In the genomic region with DNA sequence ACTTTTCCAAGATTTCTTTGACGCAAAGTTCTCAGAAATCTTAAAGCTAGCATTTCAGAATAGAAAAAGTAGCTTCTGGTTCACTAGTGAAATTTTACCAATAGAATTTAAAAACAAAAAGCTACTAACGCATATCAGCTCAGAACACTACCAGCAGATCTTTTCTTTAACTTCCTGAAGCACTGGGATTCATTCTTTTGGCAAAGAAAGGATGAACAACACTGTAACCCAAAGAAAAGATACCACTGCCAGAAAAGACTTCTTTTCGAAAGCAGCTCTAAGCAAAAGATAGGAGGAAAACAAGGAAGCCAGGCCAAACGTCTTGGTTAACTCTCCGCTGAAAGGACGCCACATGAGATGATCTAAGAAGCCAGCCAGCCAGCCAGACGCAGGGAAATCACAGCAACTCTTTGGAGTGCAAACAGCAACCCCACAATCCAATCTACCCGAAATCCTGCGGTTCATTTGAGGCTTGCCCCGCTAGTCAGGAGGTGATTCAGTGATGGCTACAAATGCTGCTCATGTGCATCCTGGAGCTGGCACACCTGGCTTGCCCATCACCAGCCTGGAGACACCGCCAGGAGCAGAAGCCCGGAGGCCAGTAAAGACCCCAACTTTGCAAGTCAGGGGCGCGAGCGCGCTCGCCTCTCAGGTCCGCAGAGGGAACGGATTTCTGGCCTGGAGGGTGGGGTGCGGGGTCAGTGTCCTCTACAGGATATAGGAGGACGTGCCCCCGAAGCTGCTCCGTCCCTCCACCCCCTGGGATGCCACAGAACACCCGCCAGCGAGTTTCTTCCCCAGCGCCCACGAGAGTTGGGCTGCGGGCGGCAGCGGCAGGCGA, we compare ENCODE assay signal across 8 cellular contexts. TPM values are rescaled to one million over a fixed set of nuclear protein-coding genes. Genes with fewer than 3 reads are reported as not detected.
DNase-seq lines count a peak whose midpoint lies in the region; ATAC-seq and TF ChIP-seq lines count a peak whose summit lies in the region.

No MANE protein-coding gene starts in this region.

- H3K4me1 Mint-ChIP-seq in natural killer cell treated with Interleukin-12 subunit alpha and Interleukin-12 subunit beta and Interleukin-15 and Interleukin-18, amount 100 ng/mL, for 72 hours (ENCODE audit: low read depth in 2 of 2) = no peaks in the 10 kb centered on the region
- no peaks in the 10 kb centered on the region for H3K4me1 Mint-ChIP-seq in natural killer cell
- no peaks in the 10 kb centered on the region for H3K4me1 Mint-ChIP-seq in activated CD4-positive, alpha-beta T cell treated with anti-CD3 and anti-CD28 coated beads, Interleukin-2, amount 10 ng/mL, durations not matched to agents 24 days and 14 days

- ATAC-seq in natural killer cell treated with Interleukin-12 subunit alpha and Interleukin-12 subunit beta and Interleukin-15 and Interleukin-18, amount 100 ng/mL, for 72 hours = peak; percentile 1 to 11
- ATAC-seq in natural killer cell (no peak), GM18519 (IDR thresholded peaks at IDR 0.05; ENCODE audit: low FRiP score, unreplicated experiment) (no peak)

- TF ChIP-seq CTCF in natural killer cell (IDR thresholded peaks at IDR 0.05) (no peak), NB4 (IDR thresholded peaks at IDR 0.05; ENCODE audit: low read depth, low read length) (no peak), tibial nerve (IDR thresholded peaks at IDR 0.05) (no peak)

- H3K36me3 ChIP-seq in esophagus (ENCODE audit: control insufficient read depth in 2 of 2, insufficient read depth in 2 of 2, low read length in 1 of 2) = peaks cover 0 to 9% of the 10 kb centered on the region in 2 donors
- H3K36me3 ChIP-seq in mesodermal cell (ENCODE audit: control insufficient read depth, insufficient read depth, low read length) = peaks cover 11% of the 10 kb centered on the region
- peaks cover 0 to 14% (median 2%) of the 10 kb centered on the region in 3 donors for H3K36me3 ChIP-seq in tibial nerve

- peak; percentile 61 for DNase-seq in natural killer cell treated with Interleukin-12 subunit alpha and Interleukin-12 subunit beta and Interleukin-15 and Interleukin-18, amount 100 ng/mL, for 72 hours (ENCODE audit: low spot score)
- no peak for DNase-seq in natural killer cell
- peak; percentile 60 for DNase-seq in NB4 (ENCODE audit: low read depth)
- DNase-seq in activated CD4-positive, alpha-beta T cell treated with anti-CD3 and anti-CD28 coated beads, Interleukin-2, amount 10 ng/mL, durations not matched to agents 24 days and 14 days = peak; percentile 79
- DNase-seq in tibial nerve (ENCODE audit: low spot score in 2 of 2) = peak; percentile 51 to 88

- H3K4me1 ChIP-seq in esophagus (ENCODE audit: control insufficient read depth in 2 of 2, insufficient read depth in 2 of 2, low read length in 1 of 2) (peaks cover 4 to 6% of the 10 kb centered on the region in 2 donors), mesodermal cell (ENCODE audit: control insufficient read depth, insufficient read depth, low read length, poor library complexity, severe bottlenecking) (peaks cover 4% of the 10 kb centered on the region), tibial nerve (peaks cover 0 to 26% (median 16%) of the 10 kb centered on the region in 4 donors)

- H3K27me3 ChIP-seq in esophagus (ENCODE audit: control insufficient read depth in 1 of 2, insufficient read depth in 2 of 2, low read length in 2 of 2) (no peaks in the 10 kb centered on the region), tibial nerve (no peaks in the 10 kb centered on the region)

- no peaks in the 10 kb centered on the region for H3K36me3 Mint-ChIP-seq in natural killer cell treated with Interleukin-12 subunit alpha and Interleukin-12 subunit beta and Interleukin-15 and Interleukin-18, amount 100 ng/mL, for 72 hours
- no peaks in the 10 kb centered on the region for H3K36me3 Mint-ChIP-seq in natural killer cell
- no peaks in the 10 kb centered on the region for H3K36me3 Mint-ChIP-seq in activated CD4-positive, alpha-beta T cell treated with anti-CD3 and anti-CD28 coated beads, Interleukin-2, amount 10 ng/mL, durations not matched to agents 24 days and 14 days (ENCODE audit: low read depth)

- H3K27ac ChIP-seq in esophagus (ENCODE audit: low read depth in 2 of 2, low read length in 1 of 2) (peak overlapping the region; percentile 16 to 73), mesodermal cell (ENCODE audit: low read depth, low read length, severe bottlenecking) (no peak overlapping the region), tibial nerve (peak overlapping the region; percentile 59 to 84 (median 67))

- H3K27ac Mint-ChIP-seq in natural killer cell treated with Interleukin-12 subunit alpha and Interleukin-12 subunit beta and Interleukin-15 and Interleukin-18, amount 100 ng/mL, for 72 hours = no peak overlapping the region
- no peak overlapping the region for H3K27ac Mint-ChIP-seq in natural killer cell
- H3K27ac Mint-ChIP-seq in activated CD4-positive, alpha-beta T cell treated with anti-CD3 and anti-CD28 coated beads, Interleukin-2, amount 10 ng/mL, durations not matched to agents 24 days and 14 days = no peak overlapping the region

- H3K9me3 Mint-ChIP-seq in natural killer cell treated with Interleukin-12 subunit alpha and Interleukin-12 subunit beta and Interleukin-15 and Interleukin-18, amount 100 ng/mL, for 72 hours = no peaks in the 10 kb centered on the region
- H3K9me3 Mint-ChIP-seq in natural killer cell = no peaks in the 10 kb centered on the region
- no peaks in the 10 kb centered on the region for H3K9me3 Mint-ChIP-seq in activated CD4-positive, alpha-beta T cell treated with anti-CD3 and anti-CD28 coated beads, Interleukin-2, amount 10 ng/mL, durations not matched to agents 24 days and 14 days

- 4 to 5% methylated on average over 31 of the region's 31 CpGs for WGBS in esophagus, 2 donors
- 8 to 9% methylated on average over 31 of the region's 31 CpGs for WGBS in mesodermal cell (ENCODE audit: insufficient coverage in 2 of 2), 2 experiments
- 3 to 4% methylated on average over 31 of the region's 31 CpGs for WGBS in tibial nerve, 2 donors

- H3K4me3 ChIP-seq in NB4 (ENCODE audit: low read depth, low read length) (peak overlapping the region; percentile 60), esophagus (ENCODE audit: low read depth in 1 of 2, low read length in 2 of 2) (peak overlapping the region; percentile 59 to 86), mesodermal cell (ENCODE audit: extremely low read depth, insufficient read depth, low read length, poor library complexity, severe bottlenecking) (peak overlapping the region; percentile 95), tibial nerve (peak overlapping the region; percentile 55 to 86 (median 70))

- no peaks in the 10 kb centered on the region for H3K27me3 Mint-ChIP-seq in natural killer cell treated with Interleukin-12 subunit alpha and Interleukin-12 subunit beta and Interleukin-15 and Interleukin-18, amount 100 ng/mL, for 72 hours
- no peaks in the 10 kb centered on the region for H3K27me3 Mint-ChIP-seq in natural killer cell (ENCODE audit: low read depth in 2 of 2)
- no peaks in the 10 kb centered on the region for H3K27me3 Mint-ChIP-seq in activated CD4-positive, alpha-beta T cell treated with anti-CD3 and anti-CD28 coated beads, Interleukin-2, amount 10 ng/mL, durations not matched to agents 24 days and 14 days

- TF ChIP-seq POLR2A in NB4 (IDR thresholded peaks at IDR 0.05; ENCODE audit: extremely low read depth, insufficient read length) (no peak), tibial nerve (IDR thresholded peaks at IDR 0.05) (no peak)

- TF ChIP-seq EP300 in tibial nerve (IDR thresholded peaks at IDR 0.05) = peak in 1 of 2 donors; percentile 47

- no peak overlapping the region for H3K4me3 Mint-ChIP-seq in natural killer cell treated with Interleukin-12 subunit alpha and Interleukin-12 subunit beta and Interleukin-15 and Interleukin-18, amount 100 ng/mL, for 72 hours
- no peak overlapping the region for H3K4me3 Mint-ChIP-seq in natural killer cell
- no peak overlapping the region for H3K4me3 Mint-ChIP-seq in activated CD4-positive, alpha-beta T cell treated with anti-CD3 and anti-CD28 coated beads, Interleukin-2, amount 10 ng/mL, durations not matched to agents 24 days and 14 days

- intact Hi-C loops in natural killer cell (cut with micrococcal nuclease) = no loop called here
- intact Hi-C loops in activated CD4-positive, alpha-beta T cell treated with anti-CD3 and anti-CD28 coated beads, Interleukin-2, amount 10 ng/mL, durations not matched to agents 24 days and 14 days (cut with micrococcal nuclease) = no loop called here

- H3K9me3 ChIP-seq in esophagus (ENCODE audit: control insufficient read depth in 2 of 2, insufficient read depth in 1 of 2, low read depth in 1 of 2, low read length in 1 of 2) = no peaks in the 10 kb centered on the region
- no peaks in the 10 kb centered on the region for H3K9me3 ChIP-seq in mesodermal cell (ENCODE audit: control insufficient read depth, low read length)
- no peaks in the 10 kb centered on the region for H3K9me3 ChIP-seq in tibial nerve

RNA-seq across cellular contexts. Expression of a gene that starts 0.8 kb away (rescaled TPM):
- 10 to 100 TPM in 1 of 2 donors, 1 to 10 TPM in 1; 6.3 to 10.0 TPM for total RNA-seq in natural killer cell treated with Interleukin-12 subunit alpha and Interleukin-12 subunit beta and Interleukin-15 and Interleukin-18, amount 100 ng/mL, for 72 hours
- 10 to 100 TPM; 18.4 to 26.0 (median 22.8) TPM for total RNA-seq in natural killer cell
- 4.2 and 5.1 TPM in 2 replicates for total RNA-seq in activated CD4-positive, alpha-beta T cell treated with anti-CD3 and anti-CD28 coated beads, Interleukin-2, amount 10 ng/mL, durations not matched to agents 24 days and 14 days
- polyA plus RNA-seq in esophagus = 1 to 10 TPM; 3.5 to 5.4 TPM
- 11.9 TPM for polyA plus RNA-seq in mesodermal cell (2013, experiment 1 of 2)
- polyA plus RNA-seq in mesodermal cell (2013, experiment 2 of 2) = 11.8 TPM
- 10 to 100 TPM; 47.3 to 57.3 (median 53.1) TPM for total RNA-seq in tibial nerve

RNA-seq across cellular contexts. Expression of a gene that starts 54.2 kb away (rescaled TPM):
- total RNA-seq in natural killer cell treated with Interleukin-12 subunit alpha and Interleukin-12 subunit beta and Interleukin-15 and Interleukin-18, amount 100 ng/mL, for 72 hours = 1,000 to 10,000 TPM; 1,591 to 3,879 TPM
- total RNA-seq in natural killer cell (1,000 to 10,000 TPM; 2,937 to 3,261 (median 3,038) TPM), tibial nerve (under 1 TPM; under 0.01 TPM)
- 1,962 and 2,189 TPM in 2 replicates for total RNA-seq in activated CD4-positive, alpha-beta T cell treated with anti-CD3 and anti-CD28 coated beads, Interleukin-2, amount 10 ng/mL, durations not matched to agents 24 days and 14 days
- not detected for polyA plus RNA-seq in esophagus
- polyA plus RNA-seq in mesodermal cell (2013, experiment 1 of 2) = 6,211 TPM
- 13,330 TPM for polyA plus RNA-seq in mesodermal cell (2013, experiment 2 of 2)

Comparison
In these comparisons a context has a peak if more than half of its experiments do, and no peak if none do; other contexts are left out.
1. ATAC-seq: peak in natural killer cell treated with Interleukin-12 subunit alpha and Interleukin-12 subunit beta and Interleukin-15 and Interleukin-18, amount 100 ng/mL, for 72 hours (2 of 2); none in natural killer cell (0 of 3) and GM18519 (single experiment).
2. RNA of a gene that starts 54.2 kb away (total RNA-seq): 1,591 to 3,879 TPM in natural killer cell treated with Interleukin-12 subunit alpha and Interleukin-12 subunit beta and Interleukin-15 and Interleukin-18, amount 100 ng/mL, for 72 hours, 2,937 to 3,261 TPM in natural killer cell and 1,962 to 2,189 TPM in activated CD4-positive, alpha-beta T cell treated with anti-CD3 and anti-CD28 coated beads, Interleukin-2, amount 10 ng/mL, durations not matched to agents 24 days and 14 days; under 0.01 TPM in tibial nerve; every median in the first group is over 1,000 times any median in the second.
3. Peak in every context shown above with its lines, with median percentiles within 50 percentile points of each other: H3K4me3 ChIP-seq.